23 cellular contexts compared by ENCODE assay signal in the genomic region with DNA sequence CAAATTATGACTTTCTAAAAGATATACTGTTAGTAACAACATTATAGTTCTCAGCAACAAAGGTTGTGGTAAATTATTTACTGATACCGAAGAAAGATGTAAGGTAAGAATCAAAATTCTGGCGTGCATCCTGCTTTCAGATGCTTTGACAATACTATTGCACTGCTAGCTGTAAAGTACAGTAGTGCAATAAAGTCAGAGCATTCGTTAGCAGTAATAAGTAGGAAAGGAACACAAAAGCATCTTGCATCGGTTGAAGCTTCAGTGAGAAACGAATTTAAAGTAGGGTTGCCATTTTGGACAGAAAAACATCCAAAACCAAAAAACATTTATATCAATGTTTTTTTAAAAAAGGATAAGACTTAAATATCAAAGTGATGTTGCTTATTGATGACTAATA. TPM values are rescaled to one million over a fixed set of nuclear protein-coding genes. Genes with fewer than 3 reads are reported as not detected.
DNase-seq lines count a peak whose midpoint lies in the region; ATAC-seq, FAIRE-seq and TF ChIP-seq lines count a peak whose summit lies in the region.
"Had no signal": no experiment of that assay in that cellular context is flagged by ENCODE, and none has a peak within 500 bp of the region (broad histone marks: within the 10 kb centered on the region; RNA-seq: fewer than 3 reads in every experiment).

No MANE protein-coding gene starts in this region.

- no peaks in the 10 kb centered on the region for H3K9me3 Mint-ChIP-seq in activated T-helper 17 cell treated with anti-CD3 and anti-CD28 coated beads, Interleukin-2, amount 50 U/mL, for 72 hours
- H3K9me3 Mint-ChIP-seq: activated CD4-positive, alpha-beta memory T cell treated with anti-CD3 and anti-CD28 coated beads for 36 hours; activated naive CD8-positive, alpha-beta T cell treated with anti-CD3 and anti-CD28 coated beads, Interleukin-2, amount 10 ng/mL, durations not matched to agents 7 days and 5 days; activated T-cell treated with anti-CD3 and anti-CD28 coated beads, Interleukin-2, amount 50 U/mL, for 72 hours; memory B cell had no signal

- H3K36me3 ChIP-seq in Loucy (ENCODE audit: insufficient read depth, low read length) (no peaks in the 10 kb centered on the region), hepatocyte (replicated peaks; ENCODE audit: insufficient read depth, low read depth) (no peaks in the 10 kb centered on the region), smooth muscle cell (ENCODE audit: low read depth) (no peaks in the 10 kb centered on the region)
- H3K36me3 ChIP-seq: esophagus squamous epithelium, transverse colon had no signal

- no peaks in the 10 kb centered on the region for H3K36me3 Mint-ChIP-seq in activated T-helper 17 cell treated with anti-CD3 and anti-CD28 coated beads, Interleukin-2, amount 50 U/mL, for 72 hours (ENCODE audit: low read depth)

- peak overlapping the region; percentile 59 for H3K4me3 Mint-ChIP-seq in activated T-helper 17 cell treated with anti-CD3 and anti-CD28 coated beads, Interleukin-2, amount 50 U/mL, for 72 hours
- H3K4me3 Mint-ChIP-seq: activated CD4-positive, alpha-beta memory T cell treated with anti-CD3 and anti-CD28 coated beads for 36 hours; memory B cell; nephron progenitor cell had no signal

- WGBS in A549 (ENCODE audit: missing lambda C conversion rate): 84% methylated on average over 5 of the region's 5 CpGs
- 80% methylated on average over 5 of the region's 5 CpGs for whole genome bisulfite sequencing in hepatocyte (ENCODE audit: low lambda C conversion rate, missing lambda C conversion rate)
- WGBS in smooth muscle cell (ENCODE audit: low lambda C conversion rate): 89% methylated on average over 5 of the region's 5 CpGs

- H3K27me3 ChIP-seq in Loucy (ENCODE audit: insufficient read depth, low read length, poor library complexity, severe bottlenecking) (no peaks in the 10 kb centered on the region), hepatocyte (no peaks in the 10 kb centered on the region), smooth muscle cell (ENCODE audit: low read depth) (no peaks in the 10 kb centered on the region)
- H3K27me3 ChIP-seq: esophagus squamous epithelium, transverse colon had no signal

- no peaks in the 10 kb centered on the region for H3K27me3 Mint-ChIP-seq in activated T-helper 17 cell treated with anti-CD3 and anti-CD28 coated beads, Interleukin-2, amount 50 U/mL, for 72 hours
- H3K27me3 Mint-ChIP-seq: activated CD4-positive, alpha-beta memory T cell treated with anti-CD3 and anti-CD28 coated beads for 36 hours; activated naive CD8-positive, alpha-beta T cell treated with anti-CD3 and anti-CD28 coated beads, Interleukin-2, amount 10 ng/mL, durations not matched to agents 7 days and 5 days; memory B cell had no signal

- no peaks in the 10 kb centered on the region for H3K9me3 ChIP-seq in A549
- no peaks in the 10 kb centered on the region for H3K9me3 ChIP-seq in Loucy (ENCODE audit: insufficient read depth, low read depth, low read length)
- H3K9me3 ChIP-seq in hepatocyte (ENCODE audit: low read depth): no peaks in the 10 kb centered on the region
- H3K9me3 ChIP-seq in smooth muscle cell (replicated peaks; ENCODE audit: low read depth): no peaks in the 10 kb centered on the region
- H3K9me3 ChIP-seq: esophagus squamous epithelium, transverse colon had no signal

- ATAC-seq in A549: no peak
- no peak for ATAC-seq in activated T-helper 17 cell treated with anti-CD3 and anti-CD28 coated beads, Interleukin-2, amount 50 U/mL, for 72 hours (replicated peaks)
- no peak for ATAC-seq in GM18511 (IDR thresholded peaks at IDR 0.05; ENCODE audit: unreplicated experiment)
- ATAC-seq: activated T-cell treated with anti-CD3 and anti-CD28 coated beads, Interleukin-2, amount 50 U/mL, for 72 hours had no signal

- H3K9me2 ChIP-seq in Loucy (replicated peaks; ENCODE audit: low read depth, low read length): no peaks in the 10 kb centered on the region
- no peaks in the 10 kb centered on the region for H3K9me2 ChIP-seq in hepatocyte (replicated peaks; ENCODE audit: insufficient read depth)

- TF ChIP-seq POLR2A in A549 (IDR thresholded peaks at IDR 0.05; ENCODE audit: low read length): no peak

- TF ChIP-seq CTCF in A549 (IDR thresholded peaks at IDR 0.05) (no peak), Loucy (conservative IDR thresholded peaks at IDR 0.05; ENCODE audit: low read length) (no peak), hepatocyte (IDR thresholded peaks at IDR 0.05; ENCODE audit: poor library complexity) (no peak), smooth muscle cell (IDR thresholded peaks at IDR 0.05; ENCODE audit: borderline replicate concordance, insufficient read depth, poor library complexity, severe bottlenecking) (no peak)

- POLR2A ChIA-PET in A549 (lab: Yijun Ruan, JAX): no interaction called here

- H3F3A ChIP-seq in Loucy (ENCODE audit: low read depth) (peaks cover 4% of the 10 kb centered on the region; the same call in 1 of the 2 replicates), smooth muscle cell (ENCODE audit: low read depth) (peaks cover 4% of the 10 kb centered on the region)

- H3K79me2 ChIP-seq in Loucy (ENCODE audit: insufficient read depth, low read length) (peaks cover 93% of the 10 kb centered on the region), hepatocyte (peaks cover 82% of the 10 kb centered on the region), smooth muscle cell (ENCODE audit: low read depth) (peaks cover 81% of the 10 kb centered on the region)

- peak overlapping the region; percentile 97 for H3K9ac ChIP-seq in Loucy (ENCODE audit: low read depth, low read length, poor library complexity, severe bottlenecking)
- no peak overlapping the region for H3K9ac ChIP-seq in smooth muscle cell (ENCODE audit: low read depth)

- CTCF ChIA-PET in A549 (lab: Yijun Ruan, JAX): no interaction called here

- TF ChIP-seq RAD21 in A549 (conservative IDR thresholded peaks at IDR 0.05 in 1 of 2, IDR thresholded peaks at IDR 0.05 in 1 of 2): no peak

- no peak overlapping the region for H3K27ac Mint-ChIP-seq in activated T-helper 17 cell treated with anti-CD3 and anti-CD28 coated beads, Interleukin-2, amount 50 U/mL, for 72 hours
- H3K27ac Mint-ChIP-seq: activated CD4-positive, alpha-beta memory T cell treated with anti-CD3 and anti-CD28 coated beads for 36 hours; memory B cell had no signal

- peaks cover 25% of the 10 kb centered on the region for H3K4me1 Mint-ChIP-seq in activated T-helper 17 cell treated with anti-CD3 and anti-CD28 coated beads, Interleukin-2, amount 50 U/mL, for 72 hours

- H4K20me1 ChIP-seq in Loucy (ENCODE audit: insufficient read depth, low read length, poor library complexity, severe bottlenecking) (peaks cover 70% of the 10 kb centered on the region), hepatocyte (ENCODE audit: insufficient read depth, poor library complexity, severe bottlenecking) (no peaks in the 10 kb centered on the region), smooth muscle cell (ENCODE audit: low read depth) (peaks cover 21% of the 10 kb centered on the region)

- FAIRE-seq in A549 (lab: Jason Lieb, UNC): no peak
- FAIRE-seq: A204.1, RCC 7860 had no signal

- no peak for TF ChIP-seq EP300 in A549 (IDR thresholded peaks at IDR 0.05)

- H3K27ac ChIP-seq in A549 (no peak overlapping the region), hepatocyte (no peak overlapping the region), smooth muscle cell (ENCODE audit: low read depth) (no peak overlapping the region)
- H3K27ac ChIP-seq: transverse colon, WERI-Rb-1 had no signal

- peak overlapping the region; percentile 90 for H3K4me2 ChIP-seq in A549
- H3K4me2 ChIP-seq in Loucy (ENCODE audit: low read depth, low read length, poor library complexity, severe bottlenecking): peak overlapping the region; percentile 83
- H3K4me2 ChIP-seq in hepatocyte: peak overlapping the region; percentile 86
- H3K4me2 ChIP-seq in smooth muscle cell: no peak overlapping the region

- no peak overlapping the region for H2AFZ ChIP-seq in Loucy (ENCODE audit: low read length)
- H2AFZ ChIP-seq in hepatocyte: no peak overlapping the region
- H2AFZ ChIP-seq in smooth muscle cell (ENCODE audit: low read depth): no peak overlapping the region

- H3K4me1 ChIP-seq in A549: peaks cover 51% of the 10 kb centered on the region
- H3K4me1 ChIP-seq in Loucy (ENCODE audit: insufficient read depth, low read length, poor library complexity, severe bottlenecking): peaks cover 51% of the 10 kb centered on the region
- H3K4me1 ChIP-seq in hepatocyte (ENCODE audit: insufficient read depth): peaks cover 4% of the 10 kb centered on the region
- H3K4me1 ChIP-seq in smooth muscle cell (ENCODE audit: low read depth): peaks cover 28% of the 10 kb centered on the region

- no peak for DNase-seq in A549 (ENCODE audit: low read depth in 1 of 2, low spot score in 1 of 2)
- no peak for DNase-seq in hepatocyte (ENCODE audit: low spot score)
- DNase-seq in NOMO-1 treated with DMSO at 0.1 percent for 48 hours (lab: John Stamatoyannopoulos, UW; ENCODE audit: unreplicated experiment): no peak
- DNase-seq in COR-L47 (lab: John Stamatoyannopoulos, UW): no peak
- no peak for DNase-seq in smooth muscle cell (lab: John Stamatoyannopoulos, UW; ENCODE audit: unreplicated experiment)
- DNase-seq: activated CD4-positive, alpha-beta memory T cell treated with anti-CD3 and anti-CD28 coated beads for 36 hours; activated naive CD8-positive, alpha-beta T cell treated with anti-CD3 and anti-CD28 coated beads, Interleukin-2, amount 10 ng/mL, durations not matched to agents 7 days and 5 days; activated T-cell treated with anti-CD3 and anti-CD28 coated beads, Interleukin-2, amount 50 U/mL, for 72 hours; effector CD4-positive, alpha-beta T cell; esophagus squamous epithelium; NCI-H2029; NCI-H524 treated with DMSO at 0.1 percent for 48 hours; nephron progenitor cell; stimulated activated CD4-positive, alpha-beta T cell treated with anti-CD3 and anti-CD28 coated beads, Interleukin-15, amount 100 ng/mL, for 24 hours; stimulated activated naive CD4-positive, alpha-beta T cell treated with Interleukin-2 at 50 U/mL for 16 hours; transverse colon; WERI-Rb-1 had no signal

- H3K4me3 ChIP-seq in A549: no peak overlapping the region
- H3K4me3 ChIP-seq in Loucy (ENCODE audit: low read length, poor library complexity, severe bottlenecking): peak overlapping the region; percentile 83
- no peak overlapping the region for H3K4me3 ChIP-seq in hepatocyte
- H3K4me3 ChIP-seq in smooth muscle cell: no peak overlapping the region
- H3K4me3 ChIP-seq: esophagus squamous epithelium, transverse colon had no signal

RNA-seq across cellular contexts. Expression of a gene that starts 4.0 kb away (rescaled TPM):
- 43.4 and 59.6 TPM in 2 replicates for polyA plus RNA-seq in A549 (2011; rRNA removed)
- polyA plus RNA-seq in A549 (2012; cell fraction: cytosol; rRNA removed): 19.3 and 21.9 TPM in 2 replicates
- 3.0 and 7.4 TPM in 2 replicates for polyA plus RNA-seq in A549 (2012; cell fraction: nucleus; rRNA removed)
- 138 to 148 TPM (median 147 TPM) in 3 replicates for polyA plus RNA-seq in A549 (2017; fragmentation: RNase III; extraction: RNeasy Plus Mini Kit Qiagen cat#74134 plus additional on column Dnase treatment)
- 18.7 and 20.5 TPM in 2 replicates for polyA minus RNA-seq in A549 (2011; rRNA and poly(A)+ RNA removed)
- 10 to 100 TPM; 58.3 to 83.9 TPM for total RNA-seq in activated T-helper 17 cell treated with anti-CD3 and anti-CD28 coated beads, Interleukin-2, amount 50 U/mL, for 72 hours
- 42.5 and 52.8 TPM in 2 replicates for total RNA-seq in hepatocyte
- 27.0 TPM in 2 replicates for polyA plus RNA-seq in hepatocyte
- total RNA-seq in smooth muscle cell: 64.9 and 77.8 TPM in 2 replicates
- 41.2 and 47.5 TPM in 2 replicates for polyA plus RNA-seq in smooth muscle cell

RNA-seq across cellular contexts. Expression of a gene that starts 4.5 kb away (rescaled TPM):
- polyA plus RNA-seq in A549 (2011; rRNA removed) (54.4 and 66.4 TPM in 2 replicates), A549 (2017; fragmentation: RNase III; extraction: RNeasy Plus Mini Kit Qiagen cat#74134 plus additional on column Dnase treatment) (58.1 to 70.9 TPM (median 66.9 TPM) in 3 replicates), hepatocyte (3.8 and 5.0 TPM in 2 replicates), smooth muscle cell (7.0 and 7.9 TPM in 2 replicates)
- polyA plus RNA-seq in A549 (2012; cell fraction: cytosol; rRNA removed): 44.5 and 50.5 TPM in 2 replicates
- polyA plus RNA-seq in A549 (2012; cell fraction: nucleus; rRNA removed): 9.9 and 14.7 TPM in 2 replicates
- polyA minus RNA-seq in A549 (2011; rRNA and poly(A)+ RNA removed): 43.3 and 43.9 TPM in 2 replicates
- total RNA-seq in activated T-helper 17 cell treated with anti-CD3 and anti-CD28 coated beads, Interleukin-2, amount 50 U/mL, for 72 hours: 10 to 100 TPM; 74.5 to 76.9 TPM
- total RNA-seq in hepatocyte (3.2 and 3.6 TPM in 2 replicates), smooth muscle cell (3.0 and 4.2 TPM in 2 replicates)

RNA-seq across cellular contexts. Expression of a gene that starts 44.3 kb away (rescaled TPM):
- polyA plus RNA-seq in A549 (2011; rRNA removed) (51.3 and 56.3 TPM in 2 replicates), A549 (2017; fragmentation: RNase III; extraction: RNeasy Plus Mini Kit Qiagen cat#74134 plus additional on column Dnase treatment) (26.2 to 29.4 TPM (median 28.6 TPM) in 3 replicates), hepatocyte (9.7 and 11.3 TPM in 2 replicates), smooth muscle cell (8.0 and 11.4 TPM in 2 replicates)
- polyA plus RNA-seq in A549 (2012; cell fraction: cytosol; rRNA removed): 11.3 and 13.4 TPM in 2 replicates
- 8.0 and 12.3 TPM in 2 replicates for polyA plus RNA-seq in A549 (2012; cell fraction: nucleus; rRNA removed)
- 81.7 and 105 TPM in 2 replicates for polyA minus RNA-seq in A549 (2011; rRNA and poly(A)+ RNA removed)
- 10 to 100 TPM; 20.9 to 26.8 TPM for total RNA-seq in activated T-helper 17 cell treated with anti-CD3 and anti-CD28 coated beads, Interleukin-2, amount 50 U/mL, for 72 hours
- total RNA-seq in hepatocyte (20.3 and 22.8 TPM in 2 replicates), smooth muscle cell (16.5 and 20.7 TPM in 2 replicates)

RNA-seq across cellular contexts. Expression of a gene that starts 58.8 kb away (rescaled TPM):
- 27.3 and 30.6 TPM in 2 replicates for polyA plus RNA-seq in A549 (2011; rRNA removed)
- 9.0 and 12.0 TPM in 2 replicates for polyA plus RNA-seq in A549 (2012; cell fraction: cytosol; rRNA removed)
- 12.9 and 16.4 TPM in 2 replicates for polyA plus RNA-seq in A549 (2012; cell fraction: nucleus; rRNA removed)
- polyA plus RNA-seq in A549 (2017; fragmentation: RNase III; extraction: RNeasy Plus Mini Kit Qiagen cat#74134 plus additional on column Dnase treatment): 20.1 to 21.3 TPM (median 20.9 TPM) in 3 replicates
- polyA minus RNA-seq in A549 (2011; rRNA and poly(A)+ RNA removed): 22.9 and 24.3 TPM in 2 replicates
- 10 to 100 TPM; 16.1 to 21.6 TPM for total RNA-seq in activated T-helper 17 cell treated with anti-CD3 and anti-CD28 coated beads, Interleukin-2, amount 50 U/mL, for 72 hours
- total RNA-seq in hepatocyte: 17.9 and 20.1 TPM in 2 replicates
- 10.9 and 13.9 TPM in 2 replicates for polyA plus RNA-seq in hepatocyte
- 18.1 and 18.5 TPM in 2 replicates for total RNA-seq in smooth muscle cell
- polyA plus RNA-seq in smooth muscle cell: 11.8 and 12.1 TPM in 2 replicates

Comparison
In these comparisons a context has a peak if more than half of its experiments do, and no peak if none do; other contexts are left out.
1. RNA of a gene that starts 4.5 kb away (total RNA-seq): 74.5 to 76.9 TPM in activated T-helper 17 cell treated with anti-CD3 and anti-CD28 coated beads, Interleukin-2, amount 50 U/mL, for 72 hours; 3.0 to 4.2 TPM in smooth muscle cell and 3.2 to 3.6 TPM in hepatocyte; every median in the first group is over 10 times any median in the second.